ENCODE assay signal across 1 cellular context in the genomic region with DNA sequence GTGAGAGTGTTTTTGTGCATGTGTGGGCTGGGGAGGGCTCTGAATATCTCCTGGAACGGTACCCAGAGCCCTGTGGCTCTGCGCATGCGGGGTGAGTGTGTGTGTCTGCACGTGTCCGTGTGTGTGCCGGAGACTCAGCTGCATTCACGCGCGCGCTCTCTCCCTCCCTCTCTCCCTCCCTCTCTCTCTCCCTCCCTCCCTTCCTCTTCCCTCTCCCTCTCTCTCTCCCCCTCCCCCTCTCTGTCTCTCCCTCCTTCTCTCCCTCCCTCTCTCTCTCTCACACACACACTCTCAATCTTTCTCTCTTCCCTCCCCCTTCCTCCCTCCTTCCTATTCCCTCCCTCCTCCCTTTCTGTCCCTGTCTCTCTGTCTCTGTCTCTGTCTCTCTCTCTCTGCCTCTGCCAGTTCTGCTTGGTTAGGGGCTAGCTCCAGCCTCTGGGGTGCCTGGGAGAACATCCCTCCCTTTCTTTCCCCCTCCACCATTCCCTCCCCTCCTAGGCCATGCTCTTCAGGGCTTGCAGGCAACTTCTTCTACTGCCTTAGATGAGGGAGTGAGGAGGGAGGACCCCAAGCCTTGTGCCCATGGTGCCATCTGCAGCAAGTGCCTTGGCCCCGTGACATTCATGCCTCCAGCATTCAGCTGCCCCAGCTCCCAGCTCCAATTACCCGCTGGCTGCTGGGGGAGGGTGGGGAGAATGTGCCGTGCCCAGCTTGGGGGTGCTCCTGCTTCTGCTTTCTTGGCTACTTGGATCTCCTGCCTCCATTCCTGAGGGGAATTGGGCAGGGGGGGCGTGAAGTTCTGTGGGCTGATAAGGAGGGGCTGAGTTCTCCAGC.
A peak's percentile ranks its signal among the peaks of the same experiment; 100 is the strongest.
TF ChIP-seq lines count a peak whose summit lies in the region.

No MANE protein-coding gene starts in this region.

TF ChIP-seq in K562, 482 proteins besides CTCF, POLR2A, EP300 and RAD21 (continued from another document and continues in another):
- TF ChIP-seq, protein P1, sequence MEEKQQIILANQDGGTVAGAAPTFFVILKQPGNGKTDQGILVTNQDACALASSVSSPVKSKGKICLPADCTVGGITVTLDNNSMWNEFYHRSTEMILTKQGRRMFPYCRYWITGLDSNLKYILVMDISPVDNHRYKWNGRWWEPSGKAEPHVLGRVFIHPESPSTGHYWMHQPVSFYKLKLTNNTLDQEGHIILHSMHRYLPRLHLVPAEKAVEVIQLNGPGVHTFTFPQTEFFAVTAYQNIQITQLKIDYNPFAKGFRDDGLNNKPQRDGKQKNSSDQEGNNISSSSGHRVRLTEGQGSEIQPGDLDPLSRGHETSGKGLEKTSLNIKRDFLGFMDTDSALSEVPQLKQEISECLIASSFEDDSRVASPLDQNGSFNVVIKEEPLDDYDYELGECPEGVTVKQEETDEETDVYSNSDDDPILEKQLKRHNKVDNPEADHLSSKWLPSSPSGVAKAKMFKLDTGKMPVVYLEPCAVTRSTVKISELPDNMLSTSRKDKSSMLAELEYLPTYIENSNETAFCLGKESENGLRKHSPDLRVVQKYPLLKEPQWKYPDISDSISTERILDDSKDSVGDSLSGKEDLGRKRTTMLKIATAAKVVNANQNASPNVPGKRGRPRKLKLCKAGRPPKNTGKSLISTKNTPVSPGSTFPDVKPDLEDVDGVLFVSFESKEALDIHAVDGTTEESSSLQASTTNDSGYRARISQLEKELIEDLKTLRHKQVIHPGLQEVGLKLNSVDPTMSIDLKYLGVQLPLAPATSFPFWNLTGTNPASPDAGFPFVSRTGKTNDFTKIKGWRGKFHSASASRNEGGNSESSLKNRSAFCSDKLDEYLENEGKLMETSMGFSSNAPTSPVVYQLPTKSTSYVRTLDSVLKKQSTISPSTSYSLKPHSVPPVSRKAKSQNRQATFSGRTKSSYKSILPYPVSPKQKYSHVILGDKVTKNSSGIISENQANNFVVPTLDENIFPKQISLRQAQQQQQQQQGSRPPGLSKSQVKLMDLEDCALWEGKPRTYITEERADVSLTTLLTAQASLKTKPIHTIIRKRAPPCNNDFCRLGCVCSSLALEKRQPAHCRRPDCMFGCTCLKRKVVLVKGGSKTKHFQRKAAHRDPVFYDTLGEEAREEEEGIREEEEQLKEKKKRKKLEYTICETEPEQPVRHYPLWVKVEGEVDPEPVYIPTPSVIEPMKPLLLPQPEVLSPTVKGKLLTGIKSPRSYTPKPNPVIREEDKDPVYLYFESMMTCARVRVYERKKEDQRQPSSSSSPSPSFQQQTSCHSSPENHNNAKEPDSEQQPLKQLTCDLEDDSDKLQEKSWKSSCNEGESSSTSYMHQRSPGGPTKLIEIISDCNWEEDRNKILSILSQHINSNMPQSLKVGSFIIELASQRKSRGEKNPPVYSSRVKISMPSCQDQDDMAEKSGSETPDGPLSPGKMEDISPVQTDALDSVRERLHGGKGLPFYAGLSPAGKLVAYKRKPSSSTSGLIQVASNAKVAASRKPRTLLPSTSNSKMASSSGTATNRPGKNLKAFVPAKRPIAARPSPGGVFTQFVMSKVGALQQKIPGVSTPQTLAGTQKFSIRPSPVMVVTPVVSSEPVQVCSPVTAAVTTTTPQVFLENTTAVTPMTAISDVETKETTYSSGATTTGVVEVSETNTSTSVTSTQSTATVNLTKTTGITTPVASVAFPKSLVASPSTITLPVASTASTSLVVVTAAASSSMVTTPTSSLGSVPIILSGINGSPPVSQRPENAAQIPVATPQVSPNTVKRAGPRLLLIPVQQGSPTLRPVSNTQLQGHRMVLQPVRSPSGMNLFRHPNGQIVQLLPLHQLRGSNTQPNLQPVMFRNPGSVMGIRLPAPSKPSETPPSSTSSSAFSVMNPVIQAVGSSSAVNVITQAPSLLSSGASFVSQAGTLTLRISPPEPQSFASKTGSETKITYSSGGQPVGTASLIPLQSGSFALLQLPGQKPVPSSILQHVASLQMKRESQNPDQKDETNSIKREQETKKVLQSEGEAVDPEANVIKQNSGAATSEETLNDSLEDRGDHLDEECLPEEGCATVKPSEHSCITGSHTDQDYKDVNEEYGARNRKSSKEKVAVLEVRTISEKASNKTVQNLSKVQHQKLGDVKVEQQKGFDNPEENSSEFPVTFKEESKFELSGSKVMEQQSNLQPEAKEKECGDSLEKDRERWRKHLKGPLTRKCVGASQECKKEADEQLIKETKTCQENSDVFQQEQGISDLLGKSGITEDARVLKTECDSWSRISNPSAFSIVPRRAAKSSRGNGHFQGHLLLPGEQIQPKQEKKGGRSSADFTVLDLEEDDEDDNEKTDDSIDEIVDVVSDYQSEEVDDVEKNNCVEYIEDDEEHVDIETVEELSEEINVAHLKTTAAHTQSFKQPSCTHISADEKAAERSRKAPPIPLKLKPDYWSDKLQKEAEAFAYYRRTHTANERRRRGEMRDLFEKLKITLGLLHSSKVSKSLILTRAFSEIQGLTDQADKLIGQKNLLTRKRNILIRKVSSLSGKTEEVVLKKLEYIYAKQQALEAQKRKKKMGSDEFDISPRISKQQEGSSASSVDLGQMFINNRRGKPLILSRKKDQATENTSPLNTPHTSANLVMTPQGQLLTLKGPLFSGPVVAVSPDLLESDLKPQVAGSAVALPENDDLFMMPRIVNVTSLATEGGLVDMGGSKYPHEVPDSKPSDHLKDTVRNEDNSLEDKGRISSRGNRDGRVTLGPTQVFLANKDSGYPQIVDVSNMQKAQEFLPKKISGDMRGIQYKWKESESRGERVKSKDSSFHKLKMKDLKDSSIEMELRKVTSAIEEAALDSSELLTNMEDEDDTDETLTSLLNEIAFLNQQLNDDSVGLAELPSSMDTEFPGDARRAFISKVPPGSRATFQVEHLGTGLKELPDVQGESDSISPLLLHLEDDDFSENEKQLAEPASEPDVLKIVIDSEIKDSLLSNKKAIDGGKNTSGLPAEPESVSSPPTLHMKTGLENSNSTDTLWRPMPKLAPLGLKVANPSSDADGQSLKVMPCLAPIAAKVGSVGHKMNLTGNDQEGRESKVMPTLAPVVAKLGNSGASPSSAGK (IDR thresholded peaks at IDR 0.05), result peak; percentile 78
- no peak for TF ChIP-seq SMAD2 (IDR thresholded peaks at IDR 0.05; ENCODE audit: low read depth, low read length)
- TF ChIP-seq CSDE1 (IDR thresholded peaks at IDR 0.05), result no peak
- TF ChIP-seq, protein P2, sequence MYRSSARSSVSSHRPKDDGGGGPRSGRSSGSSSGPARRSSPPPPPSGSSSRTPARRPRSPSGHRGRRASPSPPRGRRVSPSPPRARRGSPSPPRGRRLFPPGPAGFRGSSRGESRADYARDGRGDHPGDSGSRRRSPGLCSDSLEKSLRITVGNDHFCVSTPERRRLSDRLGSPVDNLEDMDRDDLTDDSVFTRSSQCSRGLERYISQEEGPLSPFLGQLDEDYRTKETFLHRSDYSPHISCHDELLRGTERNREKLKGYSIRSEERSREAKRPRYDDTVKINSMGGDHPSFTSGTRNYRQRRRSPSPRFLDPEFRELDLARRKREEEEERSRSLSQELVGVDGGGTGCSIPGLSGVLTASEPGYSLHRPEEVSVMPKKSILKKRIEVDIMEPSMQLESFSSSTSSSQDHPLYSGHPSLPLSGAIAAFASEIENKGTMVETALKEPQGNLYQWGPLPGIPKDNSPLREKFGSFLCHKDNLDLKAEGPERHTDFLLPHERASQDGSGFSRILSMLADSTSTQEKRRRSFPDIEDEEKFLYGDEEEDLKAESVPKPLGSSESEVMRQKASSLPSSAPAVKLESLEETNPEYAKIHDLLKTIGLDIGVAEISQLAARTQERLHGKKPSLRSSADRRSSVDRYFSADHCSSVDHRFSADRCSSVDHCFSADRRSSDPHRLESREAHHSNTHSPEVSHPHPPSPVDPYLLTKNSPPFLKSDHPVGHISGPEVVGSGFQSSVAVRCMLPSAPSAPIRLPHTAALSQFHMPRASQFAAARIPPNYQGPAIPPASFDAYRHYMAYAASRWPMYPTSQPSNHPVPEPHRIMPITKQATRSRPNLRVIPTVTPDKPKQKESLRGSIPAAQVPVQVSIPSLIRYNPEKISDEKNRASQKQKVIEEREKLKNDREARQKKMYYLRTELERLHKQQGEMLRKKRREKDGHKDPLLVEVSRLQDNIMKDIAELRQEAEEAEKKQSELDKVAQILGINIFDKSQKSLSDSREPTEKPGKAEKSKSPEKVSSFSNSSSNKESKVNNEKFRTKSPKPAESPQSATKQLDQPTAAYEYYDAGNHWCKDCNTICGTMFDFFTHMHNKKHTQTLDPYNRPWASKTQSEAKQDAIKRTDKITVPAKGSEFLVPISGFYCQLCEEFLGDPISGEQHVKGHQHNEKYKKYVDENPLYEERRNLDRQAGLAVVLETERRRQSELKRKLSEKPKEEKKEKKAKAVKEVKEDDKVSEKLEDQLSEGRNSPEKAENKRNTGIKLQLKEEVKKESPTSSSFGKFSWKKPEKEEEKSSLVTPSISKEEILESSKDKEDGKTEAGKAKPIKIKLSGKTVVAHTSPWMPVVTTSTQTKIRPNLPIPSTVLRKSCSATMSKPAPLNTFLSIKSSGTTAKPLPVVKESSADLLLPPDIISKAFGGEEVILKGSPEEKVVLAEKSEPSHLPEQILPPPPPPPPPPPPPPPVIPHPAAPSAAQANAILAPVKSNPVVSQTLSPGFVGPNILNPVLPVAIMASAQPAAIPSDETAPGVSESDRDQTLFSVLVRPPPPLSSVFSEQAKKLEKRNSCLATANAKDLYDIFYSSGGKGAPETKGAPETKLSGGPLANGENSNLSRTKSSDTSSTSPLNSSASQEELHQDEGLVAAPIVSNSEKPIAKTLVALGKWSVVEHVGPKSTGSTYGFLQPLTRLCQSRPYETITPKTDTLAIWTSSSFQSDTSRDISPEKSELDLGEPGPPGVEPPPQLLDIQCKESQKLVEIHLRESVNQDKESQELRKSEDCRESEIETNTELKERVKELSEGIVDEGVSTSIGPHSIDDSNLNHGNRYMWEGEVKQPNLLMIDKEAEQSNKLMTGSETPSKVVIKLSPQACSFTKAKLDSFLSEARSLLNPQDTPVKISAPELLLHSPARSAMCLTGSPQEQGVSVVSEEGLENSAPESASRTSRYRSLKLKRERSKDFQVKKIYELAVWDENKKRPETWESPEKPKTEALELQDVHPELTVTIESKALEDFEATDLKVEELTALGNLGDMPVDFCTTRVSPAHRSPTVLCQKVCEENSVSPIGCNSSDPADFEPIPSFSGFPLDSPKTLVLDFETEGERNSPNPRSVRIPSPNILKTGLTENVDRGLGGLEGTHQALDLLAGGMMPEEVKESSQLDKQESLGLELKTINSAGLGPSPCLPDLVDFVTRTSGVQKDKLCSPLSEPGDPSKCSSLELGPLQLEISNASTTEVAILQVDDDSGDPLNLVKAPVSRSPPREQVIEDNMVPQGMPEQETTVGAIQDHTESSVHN (IDR thresholded peaks at IDR 0.05; ENCODE audit: borderline replicate concordance in 1 of 2, low read depth in 1 of 2), result peak in 1 of 2 experiments; percentile 64; a peak in 1 of 4 replicates
- no peak for TF ChIP-seq KLF13 (tag; IDR thresholded peaks at IDR 0.05; ENCODE audit: borderline replicate concordance, low read depth)
- TF ChIP-seq, protein P3, sequence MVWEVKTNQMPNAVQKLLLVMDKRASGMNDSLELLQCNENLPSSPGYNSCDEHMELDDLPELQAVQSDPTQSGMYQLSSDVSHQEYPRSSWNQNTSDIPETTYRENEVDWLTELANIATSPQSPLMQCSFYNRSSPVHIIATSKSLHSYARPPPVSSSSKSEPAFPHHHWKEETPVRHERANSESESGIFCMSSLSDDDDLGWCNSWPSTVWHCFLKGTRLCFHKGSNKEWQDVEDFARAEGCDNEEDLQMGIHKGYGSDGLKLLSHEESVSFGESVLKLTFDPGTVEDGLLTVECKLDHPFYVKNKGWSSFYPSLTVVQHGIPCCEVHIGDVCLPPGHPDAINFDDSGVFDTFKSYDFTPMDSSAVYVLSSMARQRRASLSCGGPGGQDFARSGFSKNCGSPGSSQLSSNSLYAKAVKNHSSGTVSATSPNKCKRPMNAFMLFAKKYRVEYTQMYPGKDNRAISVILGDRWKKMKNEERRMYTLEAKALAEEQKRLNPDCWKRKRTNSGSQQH (CRISPR knock-in tag; IDR thresholded peaks at IDR 0.05), result peak; percentile 72; the same call in 1 of the 2 replicates
- TF ChIP-seq CBFB (CRISPR knock-in tag; IDR thresholded peaks at IDR 0.05), result no peak
- peak; percentile 46; the same call in 1 of the 2 replicates for TF ChIP-seq ELF4 (CRISPR knock-in tag; IDR thresholded peaks at IDR 0.05)
- TF ChIP-seq TEAD1 (CRISPR knock-in tag; IDR thresholded peaks at IDR 0.05), result no peak
- TF ChIP-seq, protein P4, sequence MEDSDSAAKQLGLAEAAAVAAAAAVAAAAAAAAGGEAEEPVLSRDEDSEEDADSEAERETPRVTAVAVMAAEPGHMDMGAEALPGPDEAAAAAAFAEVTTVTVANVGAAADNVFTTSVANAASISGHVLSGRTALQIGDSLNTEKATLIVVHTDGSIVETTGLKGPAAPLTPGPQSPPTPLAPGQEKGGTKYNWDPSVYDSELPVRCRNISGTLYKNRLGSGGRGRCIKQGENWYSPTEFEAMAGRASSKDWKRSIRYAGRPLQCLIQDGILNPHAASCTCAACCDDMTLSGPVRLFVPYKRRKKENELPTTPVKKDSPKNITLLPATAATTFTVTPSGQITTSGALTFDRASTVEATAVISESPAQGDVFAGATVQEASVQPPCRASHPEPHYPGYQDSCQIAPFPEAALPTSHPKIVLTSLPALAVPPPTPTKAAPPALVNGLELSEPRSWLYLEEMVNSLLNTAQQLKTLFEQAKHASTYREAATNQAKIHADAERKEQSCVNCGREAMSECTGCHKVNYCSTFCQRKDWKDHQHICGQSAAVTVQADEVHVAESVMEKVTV (CRISPR knock-in tag; IDR thresholded peaks at IDR 0.05), result no peak
- no peak for TF ChIP-seq MTF1 (CRISPR knock-in tag; IDR thresholded peaks at IDR 0.05; ENCODE audit: borderline replicate concordance)
- peak; percentile 96 for TF ChIP-seq NUFIP1 (IDR thresholded peaks at IDR 0.05; ENCODE audit: partially characterized antibody)
- no peak for TF ChIP-seq ZNF239 (CRISPR knock-in tag; IDR thresholded peaks at IDR 0.05)
- peak; percentile 61 for TF ChIP-seq PCBP2 (IDR thresholded peaks at IDR 0.05; ENCODE audit: low read depth, low read length, poor library complexity, severe bottlenecking)
- TF ChIP-seq, protein P5, sequence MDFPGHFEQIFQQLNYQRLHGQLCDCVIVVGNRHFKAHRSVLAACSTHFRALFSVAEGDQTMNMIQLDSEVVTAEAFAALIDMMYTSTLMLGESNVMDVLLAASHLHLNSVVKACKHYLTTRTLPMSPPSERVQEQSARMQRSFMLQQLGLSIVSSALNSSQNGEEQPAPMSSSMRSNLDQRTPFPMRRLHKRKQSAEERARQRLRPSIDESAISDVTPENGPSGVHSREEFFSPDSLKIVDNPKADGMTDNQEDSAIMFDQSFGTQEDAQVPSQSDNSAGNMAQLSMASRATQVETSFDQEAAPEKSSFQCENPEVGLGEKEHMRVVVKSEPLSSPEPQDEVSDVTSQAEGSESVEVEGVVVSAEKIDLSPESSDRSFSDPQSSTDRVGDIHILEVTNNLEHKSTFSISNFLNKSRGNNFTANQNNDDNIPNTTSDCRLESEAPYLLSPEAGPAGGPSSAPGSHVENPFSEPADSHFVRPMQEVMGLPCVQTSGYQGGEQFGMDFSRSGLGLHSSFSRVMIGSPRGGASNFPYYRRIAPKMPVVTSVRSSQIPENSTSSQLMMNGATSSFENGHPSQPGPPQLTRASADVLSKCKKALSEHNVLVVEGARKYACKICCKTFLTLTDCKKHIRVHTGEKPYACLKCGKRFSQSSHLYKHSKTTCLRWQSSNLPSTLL (IDR thresholded peaks at IDR 0.05), result no peak
- peak; percentile 64; the same call in 1 of the 2 replicates for TF ChIP-seq NFRKB (IDR thresholded peaks at IDR 0.05; ENCODE audit: low read depth)
- TF ChIP-seq NEUROD1 (IDR thresholded peaks at IDR 0.05; ENCODE audit: borderline replicate concordance, low read depth, low read length, partially characterized antibody), result peak; percentile 31
- TF ChIP-seq, protein P6, sequence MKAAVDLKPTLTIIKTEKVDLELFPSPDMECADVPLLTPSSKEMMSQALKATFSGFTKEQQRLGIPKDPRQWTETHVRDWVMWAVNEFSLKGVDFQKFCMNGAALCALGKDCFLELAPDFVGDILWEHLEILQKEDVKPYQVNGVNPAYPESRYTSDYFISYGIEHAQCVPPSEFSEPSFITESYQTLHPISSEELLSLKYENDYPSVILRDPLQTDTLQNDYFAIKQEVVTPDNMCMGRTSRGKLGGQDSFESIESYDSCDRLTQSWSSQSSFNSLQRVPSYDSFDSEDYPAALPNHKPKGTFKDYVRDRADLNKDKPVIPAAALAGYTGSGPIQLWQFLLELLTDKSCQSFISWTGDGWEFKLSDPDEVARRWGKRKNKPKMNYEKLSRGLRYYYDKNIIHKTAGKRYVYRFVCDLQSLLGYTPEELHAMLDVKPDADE (conservative IDR thresholded peaks at IDR 0.05; ENCODE audit: control insufficient read depth, low read depth, low read length), result no peak; the same call in 1 of the 2 replicates
- no peak for TF ChIP-seq TCFL5 (CRISPR knock-in tag; conservative IDR thresholded peaks at IDR 0.05)
